In genomic region chr12:54017027-54017788, GRCh38 we compare ENCODE assay signal across 1 cellular context.
TF ChIP-seq lines count a peak whose summit lies in the region.

No MANE protein-coding gene starts in this region.

TF ChIP-seq in SK-N-SH, 30 proteins besides CTCF, POLR2A, EP300 and RAD21 (continued from another document):
- no peak for TF ChIP-seq REST (IDR thresholded peaks at IDR 0.05; ENCODE audit: low read depth, low read length)
- TF ChIP-seq CHD2 (IDR thresholded peaks at IDR 0.05; ENCODE audit: low read length, partially characterized antibody): no peak
- no peak for TF ChIP-seq IRF3 (IDR thresholded peaks at IDR 0.05; ENCODE audit: low read depth, low read length)
- TF ChIP-seq RXRA (IDR thresholded peaks at IDR 0.05; ENCODE audit: borderline replicate concordance, low read depth): no peak
- TF ChIP-seq MAX (IDR thresholded peaks at IDR 0.05; ENCODE audit: low read depth): 0 out of 2 replicates have a peak, but pooled peaks have one; percentile 4
- TF ChIP-seq RFX5 (IDR thresholded peaks at IDR 0.05; ENCODE audit: low read length): no peak
- no peak for TF ChIP-seq TCF12 (IDR thresholded peaks at IDR 0.05)
- no peak for TF ChIP-seq SIN3A (IDR thresholded peaks at IDR 0.05; ENCODE audit: borderline replicate concordance, low read depth, low read length)
- peak; percentile 18 for TF ChIP-seq MXI1 (IDR thresholded peaks at IDR 0.05; ENCODE audit: low read depth, low read length)
- no peak for TF ChIP-seq FOXM1 (IDR thresholded peaks at IDR 0.05; ENCODE audit: low read depth)
- TF ChIP-seq, protein P1, sequence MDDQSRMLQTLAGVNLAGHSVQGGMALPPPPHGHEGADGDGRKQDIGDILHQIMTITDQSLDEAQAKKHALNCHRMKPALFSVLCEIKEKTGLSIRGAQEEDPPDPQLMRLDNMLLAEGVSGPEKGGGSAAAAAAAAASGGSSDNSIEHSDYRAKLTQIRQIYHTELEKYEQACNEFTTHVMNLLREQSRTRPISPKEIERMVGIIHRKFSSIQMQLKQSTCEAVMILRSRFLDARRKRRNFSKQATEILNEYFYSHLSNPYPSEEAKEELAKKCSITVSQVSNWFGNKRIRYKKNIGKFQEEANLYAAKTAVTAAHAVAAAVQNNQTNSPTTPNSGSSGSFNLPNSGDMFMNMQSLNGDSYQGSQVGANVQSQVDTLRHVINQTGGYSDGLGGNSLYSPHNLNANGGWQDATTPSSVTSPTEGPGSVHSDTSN (IDR thresholded peaks at IDR 0.05): no peak
- TF ChIP-seq, protein P2, sequence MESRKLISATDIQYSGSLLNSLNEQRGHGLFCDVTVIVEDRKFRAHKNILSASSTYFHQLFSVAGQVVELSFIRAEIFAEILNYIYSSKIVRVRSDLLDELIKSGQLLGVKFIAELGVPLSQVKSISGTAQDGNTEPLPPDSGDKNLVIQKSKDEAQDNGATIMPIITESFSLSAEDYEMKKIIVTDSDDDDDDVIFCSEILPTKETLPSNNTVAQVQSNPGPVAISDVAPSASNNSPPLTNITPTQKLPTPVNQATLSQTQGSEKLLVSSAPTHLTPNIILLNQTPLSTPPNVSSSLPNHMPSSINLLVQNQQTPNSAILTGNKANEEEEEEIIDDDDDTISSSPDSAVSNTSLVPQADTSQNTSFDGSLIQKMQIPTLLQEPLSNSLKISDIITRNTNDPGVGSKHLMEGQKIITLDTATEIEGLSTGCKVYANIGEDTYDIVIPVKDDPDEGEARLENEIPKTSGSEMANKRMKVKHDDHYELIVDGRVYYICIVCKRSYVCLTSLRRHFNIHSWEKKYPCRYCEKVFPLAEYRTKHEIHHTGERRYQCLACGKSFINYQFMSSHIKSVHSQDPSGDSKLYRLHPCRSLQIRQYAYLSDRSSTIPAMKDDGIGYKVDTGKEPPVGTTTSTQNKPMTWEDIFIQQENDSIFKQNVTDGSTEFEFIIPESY (IDR thresholded peaks at IDR 0.05; ENCODE audit: borderline replicate concordance, low read depth): no peak
- TF ChIP-seq GABPA (IDR thresholded peaks at IDR 0.05; ENCODE audit: low read depth): no peak
- TF ChIP-seq SMC3 (IDR thresholded peaks at IDR 0.05; ENCODE audit: low read depth, low read length): no peak
- TF ChIP-seq FOSL2 (IDR thresholded peaks at IDR 0.05; ENCODE audit: borderline replicate concordance, low read depth): no peak
- TF ChIP-seq NRF1 (IDR thresholded peaks at IDR 0.05; ENCODE audit: low read depth, low read length): no peak
- no peak for TF ChIP-seq TEAD4 (IDR thresholded peaks at IDR 0.05; ENCODE audit: borderline replicate concordance, insufficient read depth)
- no peak for TF ChIP-seq NFIC (IDR thresholded peaks at IDR 0.05; ENCODE audit: borderline replicate concordance)
- 0 out of 2 replicates have a peak, but pooled peaks have one; percentile 0 for TF ChIP-seq POLR2AphosphoS5 (IDR thresholded peaks at IDR 0.05; ENCODE audit: low read depth, low read length)
- TF ChIP-seq USF1 (IDR thresholded peaks at IDR 0.05; ENCODE audit: borderline replicate concordance, low read depth): no peak
- TF ChIP-seq TAF1 (IDR thresholded peaks at IDR 0.05; ENCODE audit: borderline replicate concordance, low read depth, low read length): 0 out of 2 replicates have a peak, but pooled peaks have one; percentile 2
- TF ChIP-seq FOXJ3 (CRISPR knock-in tag; IDR thresholded peaks at IDR 0.05): no peak
- no peak for TF ChIP-seq YY1 (IDR thresholded peaks at IDR 0.05; ENCODE audit: low read depth)
- TF ChIP-seq JUND (IDR thresholded peaks at IDR 0.05): no peak
TF ChIP-seq in SK-N-SH: peak in this region for 4.
